In the genomic region with DNA sequence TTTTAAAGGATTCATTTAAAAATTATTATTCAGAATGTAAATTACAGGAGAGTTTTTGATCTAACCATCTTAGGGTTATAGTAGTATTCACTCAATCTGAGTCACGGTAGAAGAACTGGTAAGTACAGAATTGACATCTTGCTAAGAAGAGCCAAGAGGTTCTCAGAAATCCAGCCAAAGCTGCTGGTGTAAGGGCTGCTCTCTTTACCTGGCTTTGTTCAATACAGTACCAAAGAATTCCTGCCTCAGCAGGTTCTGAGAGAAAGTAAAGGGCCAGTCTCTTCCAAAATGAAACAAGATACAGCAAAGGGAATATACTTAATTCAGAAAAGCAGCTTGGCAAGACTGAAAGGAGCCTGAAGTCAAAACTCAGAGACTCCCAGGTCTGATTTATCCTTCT, we compare ENCODE assay signal across 17 cellular contexts.
DNase-seq lines count a peak whose midpoint lies in the region; ATAC-seq and TF ChIP-seq lines count a peak whose summit lies in the region.
"Had no signal": no experiment of that assay in that cellular context is flagged by ENCODE, and none has a peak within 500 bp of the region (broad histone marks: within the 10 kb centered on the region; RNA-seq: fewer than 3 reads in every experiment).

No MANE protein-coding gene starts in this region.

- H3K9me3 Mint-ChIP-seq in activated T-cell treated with anti-CD3 and anti-CD28 coated beads, Interleukin-2, amount 50 U/mL, for 4 hours, result no peaks in the 10 kb centered on the region
- H3K9me3 Mint-ChIP-seq in brain, result peaks cover 0 to 4% (median 0%) of the 10 kb centered on the region in 5 experiments

- peak; percentile 77 to 84 for ATAC-seq in activated T-cell treated with anti-CD3 and anti-CD28 coated beads, Interleukin-2, amount 50 U/mL, for 4 hours
- ATAC-seq in GM19035 (IDR thresholded peaks at IDR 0.05; ENCODE audit: unreplicated experiment), result no peak

- H3K27me3 Mint-ChIP-seq in activated T-cell treated with anti-CD3 and anti-CD28 coated beads, Interleukin-2, amount 50 U/mL, for 4 hours (ENCODE audit: low read depth), result no peaks in the 10 kb centered on the region
- no peaks in the 10 kb centered on the region for H3K27me3 Mint-ChIP-seq in brain

- peak overlapping the region in 4 of 5 experiments; percentile 63 to 97 (median 94) for H3K27ac Mint-ChIP-seq in brain

- no peak overlapping the region for H3K9ac ChIP-seq in skeletal muscle tissue (ENCODE audit: low read depth in 1 of 3, low read length in 3 of 3)

- H3K4me1 ChIP-seq in skeletal muscle tissue (ENCODE audit: control insufficient read depth in 3 of 3, insufficient read depth in 3 of 3, low read length in 3 of 3), result peaks cover 7 to 37% (median 23%) of the 10 kb centered on the region in 3 donors

- no peaks in the 10 kb centered on the region for H3K36me3 ChIP-seq in skeletal muscle tissue (ENCODE audit: control insufficient read depth in 3 of 3, insufficient read depth in 3 of 3, low read length in 3 of 3)
- H3K36me3 ChIP-seq: cardiac muscle cell, Peyer's patch had no signal

- peaks cover 1% of the 10 kb centered on the region for H3K36me3 Mint-ChIP-seq in activated T-cell treated with anti-CD3 and anti-CD28 coated beads, Interleukin-2, amount 50 U/mL, for 4 hours (ENCODE audit: insufficient read depth)
- peaks cover 4% of the 10 kb centered on the region for H3K36me3 Mint-ChIP-seq in brain

- H3K27me3 ChIP-seq in skeletal muscle tissue (ENCODE audit: control insufficient read depth in 3 of 3, insufficient read depth in 3 of 3, low read length in 3 of 3), result no peaks in the 10 kb centered on the region
- H3K27me3 ChIP-seq: cardiac muscle cell, Peyer's patch had no signal

- TF ChIP-seq CTCF in brain (conservative IDR thresholded peaks at IDR 0.05), result no peak

- H3K9me3 ChIP-seq in skeletal muscle tissue (ENCODE audit: control insufficient read depth in 3 of 3, low read length in 3 of 3), result no peaks in the 10 kb centered on the region
- H3K9me3 ChIP-seq: Peyer's patch had no signal

- no peak for DNase-seq in activated T-cell treated with anti-CD3 and anti-CD28 coated beads, Interleukin-2, amount 50 U/mL, for 4 hours
- DNase-seq in activated T-cell treated with anti-CD3 and anti-CD28 coated beads, Interleukin-2, amount 50 U/mL, for 48 hours, result no peak
- DNase-seq in NCI-H2196 treated with DMSO at 0.1 percent for 48 hours (lab: John Stamatoyannopoulos, UW; ENCODE audit: unreplicated experiment), result peak; percentile 63
- DNase-seq in NCI-H226, result no peak
- DNase-seq in NCI-H2081 (lab: John Stamatoyannopoulos, UW), result no peak
- DNase-seq: DMS53, H7, hypothalamus, NCI-H345, occipital lobe, Peyer's patch, T-helper 9 cell had no signal

- no peak overlapping the region for H3K4me3 Mint-ChIP-seq in activated T-cell treated with anti-CD3 and anti-CD28 coated beads, Interleukin-2, amount 50 U/mL, for 4 hours
- H3K4me3 Mint-ChIP-seq in brain, result peak overlapping the region in 2 of 5 experiments; percentile 27 to 69

- H3K4me3 ChIP-seq in skeletal muscle tissue (ENCODE audit: low read length in 3 of 3), result no peak overlapping the region
- H3K4me3 ChIP-seq: cardiac muscle cell, lung, Peyer's patch had no signal

- H3K4me1 Mint-ChIP-seq in activated T-cell treated with anti-CD3 and anti-CD28 coated beads, Interleukin-2, amount 50 U/mL, for 4 hours (ENCODE audit: low read depth), result peaks cover 80% of the 10 kb centered on the region
- peaks cover 83% of the 10 kb centered on the region for H3K4me1 Mint-ChIP-seq in brain

- peak overlapping the region; percentile 15 for H3K27ac ChIP-seq in skeletal muscle tissue (ENCODE audit: low read depth, low read length)
- H3K27ac ChIP-seq: cardiac muscle cell, Peyer's patch had no signal
